Comparison of ENCODE assay signal across 3 cellular contexts in genomic region chr11:6621711-6622211, GRCh38.
TF ChIP-seq lines count a peak whose summit lies in the region.

No MANE protein-coding gene starts in this region.

TF ChIP-seq in H1, 55 proteins besides CTCF, POLR2A, EP300 and RAD21:
- TF ChIP-seq SP2 (IDR thresholded peaks at IDR 0.05; ENCODE audit: low read length): no peak
- TF ChIP-seq CHD1 (IDR thresholded peaks at IDR 0.05; ENCODE audit: low read depth, low read length): no peak
- no peak for TF ChIP-seq GTF2F1 (IDR thresholded peaks at IDR 0.05; ENCODE audit: borderline replicate concordance, low read depth, low read length)
- TF ChIP-seq YY1 (IDR thresholded peaks at IDR 0.05; ENCODE audit: low read depth, low read length): no peak
- TF ChIP-seq CHD2 (IDR thresholded peaks at IDR 0.05; ENCODE audit: low read length): no peak
- no peak for TF ChIP-seq JUN (IDR thresholded peaks at IDR 0.05; ENCODE audit: low read depth, low read length)
- no peak for TF ChIP-seq KDM1A (IDR thresholded peaks at IDR 0.05; ENCODE audit: borderline replicate concordance, low read length)
- no peak for TF ChIP-seq FOSL1 (IDR thresholded peaks at IDR 0.05; ENCODE audit: insufficient read depth, low read depth, low read length)
- no peak for TF ChIP-seq GABPA (IDR thresholded peaks at IDR 0.05; ENCODE audit: borderline replicate concordance, insufficient read depth, low read length)
- TF ChIP-seq BRCA1 (IDR thresholded peaks at IDR 0.05; ENCODE audit: low read depth, low read length): no peak
- no peak for TF ChIP-seq NRF1 (IDR thresholded peaks at IDR 0.05; ENCODE audit: low read depth, low read length)
- TF ChIP-seq SP1 (IDR thresholded peaks at IDR 0.05; ENCODE audit: low read depth, low read length): no peak
- TF ChIP-seq SIX5 (IDR thresholded peaks at IDR 0.05; ENCODE audit: low read depth, low read length): no peak
- TF ChIP-seq SP4 (IDR thresholded peaks at IDR 0.05; ENCODE audit: low read length): no peak
- TF ChIP-seq ZNF274 (IDR thresholded peaks at IDR 0.05; ENCODE audit: borderline replicate concordance, extremely low read depth, low read length): no peak
- TF ChIP-seq RXRA (IDR thresholded peaks at IDR 0.05; ENCODE audit: insufficient read depth, low read depth, low read length): no peak

TF ChIP-seq in GM12891, 5 proteins besides CTCF, POLR2A, EP300 and RAD21:
- TF ChIP-seq POU2F2 (IDR thresholded peaks at IDR 0.05; ENCODE audit: low read depth, low read length) (no peak), PAX5 (IDR thresholded peaks at IDR 0.05; ENCODE audit: insufficient read depth, low read length, severe bottlenecking) (no peak)

TF ChIP-seq in SK-N-SH treated with all-trans-retinoic acid at 6 μM for 48 hours, 23 proteins besides CTCF, POLR2A, EP300 and RAD21:
- no peak for TF ChIP-seq CREB5 (CRISPR knock-in tag; IDR thresholded peaks at IDR 0.05; ENCODE audit: low read depth)
- no peak for TF ChIP-seq RARB (CRISPR knock-in tag; IDR thresholded peaks at IDR 0.05)
- TF ChIP-seq, protein P1, sequence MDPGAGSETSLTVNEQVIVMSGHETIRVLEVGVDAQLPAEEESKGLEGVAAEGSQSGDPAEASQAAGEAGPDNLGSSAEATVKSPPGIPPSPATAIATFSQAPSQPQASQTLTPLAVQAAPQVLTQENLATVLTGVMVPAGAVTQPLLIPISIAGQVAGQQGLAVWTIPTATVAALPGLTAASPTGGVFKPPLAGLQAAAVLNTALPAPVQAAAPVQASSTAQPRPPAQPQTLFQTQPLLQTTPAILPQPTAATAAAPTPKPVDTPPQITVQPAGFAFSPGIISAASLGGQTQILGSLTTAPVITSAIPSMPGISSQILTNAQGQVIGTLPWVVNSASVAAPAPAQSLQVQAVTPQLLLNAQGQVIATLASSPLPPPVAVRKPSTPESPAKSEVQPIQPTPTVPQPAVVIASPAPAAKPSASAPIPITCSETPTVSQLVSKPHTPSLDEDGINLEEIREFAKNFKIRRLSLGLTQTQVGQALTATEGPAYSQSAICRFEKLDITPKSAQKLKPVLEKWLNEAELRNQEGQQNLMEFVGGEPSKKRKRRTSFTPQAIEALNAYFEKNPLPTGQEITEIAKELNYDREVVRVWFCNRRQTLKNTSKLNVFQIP (CRISPR knock-in tag; IDR thresholded peaks at IDR 0.05; ENCODE audit: borderline replicate concordance, low read depth): no peak
- no peak for TF ChIP-seq ZC3H10 (CRISPR knock-in tag; IDR thresholded peaks at IDR 0.05)
- no peak for TF ChIP-seq ARNTL (CRISPR knock-in tag; IDR thresholded peaks at IDR 0.05; ENCODE audit: borderline replicate concordance, low read depth)
- TF ChIP-seq ZNF565 (CRISPR knock-in tag; conservative IDR thresholded peaks at IDR 0.05; ENCODE audit: low read depth): no peak
- no peak for TF ChIP-seq TOX (CRISPR knock-in tag; IDR thresholded peaks at IDR 0.05; ENCODE audit: borderline replicate concordance)
- no peak for TF ChIP-seq ZNF8 (CRISPR knock-in tag; IDR thresholded peaks at IDR 0.05)
- TF ChIP-seq ISL1 (CRISPR knock-in tag; IDR thresholded peaks at IDR 0.05): no peak
